Comparison of ENCODE assay signal across 16 cellular contexts in the genomic region with DNA sequence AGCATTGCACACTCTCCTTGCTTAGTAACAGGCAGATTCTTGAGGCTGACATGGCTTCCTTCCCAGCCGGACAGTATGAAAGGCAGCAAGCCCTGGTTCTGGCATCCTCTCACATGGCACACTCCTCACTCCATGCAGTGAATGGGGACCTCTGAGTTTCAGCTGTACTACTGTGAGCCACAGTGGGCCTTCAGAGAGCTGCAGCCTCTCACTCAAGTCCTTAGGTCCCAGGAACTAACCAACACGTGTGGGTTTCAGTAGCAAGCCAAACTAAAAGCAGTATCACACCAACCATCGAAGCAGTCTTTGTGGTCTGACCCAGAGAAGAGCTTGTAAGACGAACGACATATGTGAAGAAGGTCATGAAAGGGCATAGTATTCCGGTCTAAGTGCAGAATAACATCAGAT.
A peak's percentile ranks its signal among the peaks of the same experiment; 100 is the strongest.
DNase-seq lines count a peak whose midpoint lies in the region; ATAC-seq and TF ChIP-seq lines count a peak whose summit lies in the region.
"Had no signal": no experiment of that assay in that cellular context is flagged by ENCODE, and none has a peak within 500 bp of the region (broad histone marks: within the 10 kb centered on the region; RNA-seq: fewer than 3 reads in every experiment).

No MANE protein-coding gene starts in this region.

- no peak for TF ChIP-seq CTCF in Calu3 (IDR thresholded peaks at IDR 0.05; ENCODE audit: unreplicated experiment)

- no peaks in the 10 kb centered on the region for H3K9me3 Mint-ChIP-seq in Calu3 (ENCODE audit: low read depth, unreplicated experiment)
- H3K9me3 Mint-ChIP-seq: activated naive CD4-positive, alpha-beta T cell treated with anti-CD3 and anti-CD28 coated beads, Interleukin-2, amount 50 U/mL, for 72 hours; CD8-positive, alpha-beta T cell had no signal

- H3K4me3 Mint-ChIP-seq in Calu3 (ENCODE audit: low read depth, unreplicated experiment) = no peak overlapping the region
- H3K4me3 Mint-ChIP-seq: CD8-positive, alpha-beta T cell; mesothelial cell of epicardium had no signal

- 66% methylated on average over 6 of the region's 6 CpGs for WGBS in right cardiac atrium

- ATAC-seq in GM18517 (IDR thresholded peaks at IDR 0.05; ENCODE audit: unreplicated experiment) (peak; percentile 73), GM21529 (IDR thresholded peaks at IDR 0.05; ENCODE audit: unreplicated experiment) (peak; percentile 62), HG03280 (IDR thresholded peaks at IDR 0.05; ENCODE audit: unreplicated experiment) (peak; percentile 80), right cardiac atrium (peak; percentile 53 to 64), HG02970 (IDR thresholded peaks at IDR 0.05; ENCODE audit: low FRiP score, unreplicated experiment) (no peak)
- ATAC-seq: CD8-positive, alpha-beta T cell; HCT116 had no signal

- DNase-seq in right cardiac atrium (peak in 1 of 3 donors; percentile 37), OCI-M2 (lab: John Stamatoyannopoulos, UW; ENCODE audit: unreplicated experiment) (no peak), Calu3 (no peak)
- no peak for DNase-seq in stimulated activated CD4-positive, alpha-beta T cell treated with anti-CD3 and anti-CD28 coated beads, Interleukin-4, amount 100 ng/mL, for 24 hours
- DNase-seq: activated CD4-positive, CD25-positive, alpha-beta regulatory T cell; CD8-positive, alpha-beta T cell; stimulated activated CD8-positive, alpha-beta memory T cell treated with anti-CD3 and anti-CD28 coated beads, Interleukin-4, amount 100 ng/mL, for 48 hours had no signal

- H3K9me3 ChIP-seq in right cardiac atrium (ENCODE audit: control insufficient read depth, low read length) = no peaks in the 10 kb centered on the region
- H3K9me3 ChIP-seq: SJSA1 had no signal

- CTCF ChIA-PET in Calu3 (lab: Charles Lee) = no interaction called here

- H3K27me3 ChIP-seq in right cardiac atrium (ENCODE audit: control insufficient read depth, insufficient read depth) = no peaks in the 10 kb centered on the region
- H3K27me3 ChIP-seq: SJSA1 had no signal

- H3K27ac ChIP-seq in right cardiac atrium (ENCODE audit: low read length) = no peak overlapping the region
- H3K27ac ChIP-seq: SJSA1, skin epidermis had no signal

- no peaks in the 10 kb centered on the region for H3K27me3 Mint-ChIP-seq in Calu3 (ENCODE audit: unreplicated experiment)

- no peaks in the 10 kb centered on the region for H3K4me1 Mint-ChIP-seq in Calu3 (ENCODE audit: low read depth, unreplicated experiment)

- H3K36me3 Mint-ChIP-seq in Calu3 (ENCODE audit: insufficient read depth, unreplicated experiment) = no peaks in the 10 kb centered on the region
- H3K36me3 Mint-ChIP-seq: CD8-positive, alpha-beta T cell; mesothelial cell of epicardium had no signal

- no peak overlapping the region for H3K27ac Mint-ChIP-seq in Calu3 (ENCODE audit: unreplicated experiment)
- H3K27ac Mint-ChIP-seq: activated naive CD4-positive, alpha-beta T cell treated with anti-CD3 and anti-CD28 coated beads, Interleukin-2, amount 50 U/mL, for 72 hours; CD8-positive, alpha-beta T cell; mesothelial cell of epicardium had no signal

- no peaks in the 10 kb centered on the region for H3K4me1 ChIP-seq in right cardiac atrium (ENCODE audit: control insufficient read depth, insufficient read depth, low read length)

- intact Hi-C loops in right cardiac atrium (cut with DNase I) = loop anchor here in 1 of 4 donors (10.0 kb wide), 1 partner anchor 191 kb away; a partner anchor contains a TSS
- intact Hi-C loops in Calu3 (cut with micrococcal nuclease; ENCODE audit: unreplicated experiment) = no loop called here

- H3K4me3 ChIP-seq in right cardiac atrium (ENCODE audit: low read length) = no peak overlapping the region
- H3K4me3 ChIP-seq: SJSA1, skin epidermis had no signal

- BruUV-seq in Calu3 (replicated peaks; lab: Mats Ljungman, UMichigan) = no TSS peak
